ENCODE assay signal across 9 cellular contexts in genomic region chr10:89838002-89838615, GRCh38.
DNase-seq lines count a peak whose midpoint lies in the region; ATAC-seq and TF ChIP-seq lines count a peak whose summit lies in the region.
"Had no signal": no experiment of that assay in that cellular context is flagged by ENCODE, and none has a peak within 500 bp of the region (broad histone marks: within the 10 kb centered on the region; RNA-seq: fewer than 3 reads in every experiment).

No MANE protein-coding gene starts in this region.

- in situ Hi-C loops in astrocyte of the cerebellum (cut with HindIII; ENCODE audit: low sequenced_read_pairs) = no loop called here

- TF ChIP-seq CTCF in astrocyte of the cerebellum (IDR thresholded peaks at IDR 0.05; ENCODE audit: low read depth, low read length, missing control alignments) = no peak
- TF ChIP-seq CTCF in right lobe of liver (IDR thresholded peaks at IDR 0.05) = no peak
- TF ChIP-seq CTCF in thyroid gland (IDR thresholded peaks at IDR 0.05) = no peak

- TF ChIP-seq POLR2A in right lobe of liver (IDR thresholded peaks at IDR 0.05) = no peak
- TF ChIP-seq POLR2A in thyroid gland (IDR thresholded peaks at IDR 0.05) = no peak

- peak overlapping the region; percentile 71 for H3K4me3 Mint-ChIP-seq in activated CD8-positive, alpha-beta memory T cell treated with anti-CD3 and anti-CD28 coated beads, Interleukin-2, amount 10 ng/mL, durations not matched to agents 7 days and 5 days

- H3K36me3 ChIP-seq in right lobe of liver (no peaks in the 10 kb centered on the region), thyroid gland (no peaks in the 10 kb centered on the region)

- H3K27ac Mint-ChIP-seq in activated CD8-positive, alpha-beta memory T cell treated with anti-CD3 and anti-CD28 coated beads, Interleukin-2, amount 10 ng/mL, durations not matched to agents 7 days and 5 days = no peak overlapping the region

- CTCF ChIA-PET in activated CD8-positive, alpha-beta memory T cell treated with anti-CD3 and anti-CD28 coated beads, Interleukin-2, amount 10 ng/mL, durations not matched to agents 7 days and 5 days (lab: Charles Lee) = interaction anchor here (1.3 kb wide), 1 partner anchor 12 kb away, joined by 3 read pairs; no protein-coding TSS in a partner anchor

- H3K27ac ChIP-seq in right lobe of liver (no peak overlapping the region), thyroid gland (peak overlapping the region in 1 of 3 donors; percentile 51)

- H3K9me3 ChIP-seq in right lobe of liver (no peaks in the 10 kb centered on the region), thyroid gland (no peaks in the 10 kb centered on the region)
- H3K9me3 ChIP-seq: Caco-2 had no signal

- H3K27me3 ChIP-seq in right lobe of liver (no peaks in the 10 kb centered on the region), thyroid gland (no peaks in the 10 kb centered on the region)

- H3K27me3 Mint-ChIP-seq in activated CD8-positive, alpha-beta memory T cell treated with anti-CD3 and anti-CD28 coated beads, Interleukin-2, amount 10 ng/mL, durations not matched to agents 7 days and 5 days = peaks cover 34% of the 10 kb centered on the region

- intact Hi-C loops in right lobe of liver (cut with DNase I) (no loop called here), thyroid gland (cut with DNase I) (no loop called here)

- peak overlapping the region; percentile 33 for H3K4me3 ChIP-seq in astrocyte of the cerebellum (ENCODE audit: low read depth, low read length)
- H3K4me3 ChIP-seq in right lobe of liver = peak overlapping the region; percentile 46 to 61 (median 52)
- peak overlapping the region; percentile 46 to 53 (median 47) for H3K4me3 ChIP-seq in thyroid gland (replicated peaks in 1 of 3)

- no peaks in the 10 kb centered on the region for H3K9me3 Mint-ChIP-seq in activated CD8-positive, alpha-beta memory T cell treated with anti-CD3 and anti-CD28 coated beads, Interleukin-2, amount 10 ng/mL, durations not matched to agents 7 days and 5 days (ENCODE audit: low read depth)

- H3K4me1 Mint-ChIP-seq in activated CD8-positive, alpha-beta memory T cell treated with anti-CD3 and anti-CD28 coated beads, Interleukin-2, amount 10 ng/mL, durations not matched to agents 7 days and 5 days = peaks cover 5% of the 10 kb centered on the region

- DNase-seq in activated CD8-positive, alpha-beta memory T cell treated with anti-CD3 and anti-CD28 coated beads, Interleukin-2, amount 10 ng/mL, durations not matched to agents 7 days and 5 days = no peak
- DNase-seq in activated CD8-positive, alpha-beta memory T cell treated with anti-CD3 and anti-CD28 coated beads, Interleukin-2, amount 50 U/mL, for 4 hours = no peak
- no peak for DNase-seq in astrocyte of the cerebellum (ENCODE audit: low read depth)
- no peak for DNase-seq in right lobe of liver
- DNase-seq in thyroid gland = no peak
- DNase-seq in UCSD-AML1 (lab: John Stamatoyannopoulos, UW; ENCODE audit: unreplicated experiment) = no peak

- no peaks in the 10 kb centered on the region for H3K4me1 ChIP-seq in right lobe of liver
- peaks cover 7 to 9% of the 10 kb centered on the region in 2 donors for H3K4me1 ChIP-seq in thyroid gland
- H3K4me1 ChIP-seq: Caco-2 had no signal

- no peaks in the 10 kb centered on the region for H3K36me3 Mint-ChIP-seq in activated CD8-positive, alpha-beta memory T cell treated with anti-CD3 and anti-CD28 coated beads, Interleukin-2, amount 10 ng/mL, durations not matched to agents 7 days and 5 days

- 51% methylated on average over 7 of the region's 27 CpGs for WGBS in right lobe of liver (ENCODE audit: insufficient coverage, low coverage, low lambda C conversion rate, missing lambda C conversion rate)
- 37 to 51% methylated on average over 23 of the region's 27 CpGs for WGBS in thyroid gland, 2 donors

- ATAC-seq in activated CD8-positive, alpha-beta memory T cell treated with anti-CD3 and anti-CD28 coated beads, Interleukin-2, amount 10 ng/mL, durations not matched to agents 7 days and 5 days = no peak
- peak in 1 of 4 donors; percentile 14 for ATAC-seq in right lobe of liver
- ATAC-seq in HG03432 (IDR thresholded peaks at IDR 0.05; ENCODE audit: unreplicated experiment) = no peak
- ATAC-seq in HG02763 (IDR thresholded peaks at IDR 0.05; ENCODE audit: unreplicated experiment) = no peak
